In the genomic region with DNA sequence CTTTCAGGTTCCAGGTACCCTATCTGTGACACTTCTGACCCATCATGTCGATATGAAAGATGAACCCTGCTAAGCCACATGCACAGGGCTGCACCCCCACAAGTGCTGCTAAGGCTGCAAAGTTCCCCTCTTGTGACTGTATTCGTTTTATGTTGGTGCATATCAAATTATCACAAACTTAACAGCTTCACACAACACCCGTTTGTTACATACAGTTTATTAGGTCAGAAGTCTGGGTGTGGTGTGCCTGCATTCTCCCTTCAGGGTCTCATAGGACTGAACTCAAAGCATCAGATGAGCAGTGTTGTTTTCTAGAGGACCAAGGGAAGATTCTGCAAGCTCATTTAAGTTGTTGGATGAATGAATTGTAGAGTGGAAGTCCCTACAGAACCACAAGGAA, we compare ENCODE assay signal across 31 cellular contexts.
"Had no signal": no experiment of that assay in that cellular context is flagged by ENCODE, and none has a peak within 500 bp of the region (broad histone marks: within the 10 kb centered on the region; RNA-seq: fewer than 3 reads in every experiment).

No MANE protein-coding gene starts in this region.

- H3K36me3 Mint-ChIP-seq: naive thymus-derived CD4-positive, alpha-beta T cell; natural killer cell; stimulated activated memory B cell treated with anti-CD40 and anti-IgM and Interleukin-4, amounts not matched to agents 10 μg/mL and 1 μg/mL and 100 μg/mL, for 72 hours had no signal

- H3K4me1 Mint-ChIP-seq: natural killer cell; neural crest cell; stimulated activated memory B cell treated with anti-CD40 and anti-IgM and Interleukin-4, amounts not matched to agents 10 μg/mL and 1 μg/mL and 100 μg/mL, for 72 hours; stimulated activated naive CD8-positive, alpha-beta T cell treated with anti-CD3 and anti-CD28 coated beads, Interleukin-15, amount 100 ng/mL, for 72 hours had no signal

- H2AFZ ChIP-seq: parathyroid adenoma had no signal

- H3K36me3 ChIP-seq: neutrophil, ovary, right lobe of liver, sigmoid colon, suprapubic skin, tibial artery, transverse colon, upper lobe of right lung, uterus had no signal

- DNase-seq: naive thymus-derived CD4-positive, alpha-beta T cell; natural killer cell; nephron progenitor cell; nucleus accumbens; ovary; posterior cingulate gyrus; psoas muscle; right cardiac atrium; right lobe of liver; sigmoid colon; small intestine; stimulated activated CD4-positive, alpha-beta T cell treated with anti-CD3 and anti-CD28 coated beads, Interleukin-15, amount 100 ng/mL, for 24 hours; stimulated activated CD4-positive, alpha-beta T cell treated with anti-CD3 and anti-CD28 coated beads, Interleukin-2, amount 100 ng/mL, for 24 hours; stimulated activated CD4-positive, alpha-beta T cell treated with anti-CD3 and anti-CD28 coated beads, Interleukin-2, amount 100 ng/mL, for 48 hours; stimulated activated CD4-positive, alpha-beta T cell treated with anti-CD3 and anti-CD28 coated beads, Interleukin-4, amount 100 ng/mL, for 24 hours; stimulated activated naive CD4-positive, alpha-beta T cell; stimulated activated naive CD8-positive, alpha-beta T cell treated with anti-CD3 and anti-CD28 coated beads, Interleukin-15, amount 100 ng/mL, for 72 hours; stimulated activated naive CD8-positive, alpha-beta T cell treated with anti-CD3 and anti-CD28 coated beads, Interleukin-15, Interleukin-2, amounts not matched to agents 100 U/mL and 50 U/mL, for 24 hours; substantia nigra; testis; tibial artery; transverse colon; upper lobe of right lung; uterus had no signal

- H3K27me3 Mint-ChIP-seq: progenitor cell of endocrine pancreas; stimulated activated memory B cell treated with anti-CD40 and anti-IgM and Interleukin-4, amounts not matched to agents 10 μg/mL and 1 μg/mL and 100 μg/mL, for 72 hours; stimulated activated naive CD8-positive, alpha-beta T cell treated with anti-CD3 and anti-CD28 coated beads, Interleukin-15, amount 100 ng/mL, for 72 hours; type B pancreatic cell had no signal

- FAIRE-seq: small intestine had no signal

- H3K9ac ChIP-seq: parathyroid adenoma had no signal

- H3K4me3 ChIP-seq: ovary, psoas muscle, right lobe of liver, sigmoid colon, suprapubic skin, testis, tibial artery, transverse colon, upper lobe of right lung, uterus had no signal

- ATAC-seq: naive thymus-derived CD4-positive, alpha-beta T cell; natural killer cell; psoas muscle; right cardiac atrium; stimulated activated memory B cell treated with anti-CD40 and anti-IgM and Interleukin-4, amounts not matched to agents 10 μg/mL and 1 μg/mL and 100 μg/mL, for 72 hours; stimulated activated naive CD8-positive, alpha-beta T cell treated with anti-CD3 and anti-CD28 coated beads, Interleukin-15, amount 100 ng/mL, for 72 hours; stimulated activated naive CD8-positive, alpha-beta T cell treated with anti-CD3 and anti-CD28 coated beads, Interleukin-15, Interleukin-2, amounts not matched to agents 100 U/mL and 50 U/mL, for 24 hours; upper lobe of right lung had no signal

- H3K27ac Mint-ChIP-seq: naive thymus-derived CD4-positive, alpha-beta T cell; natural killer cell; nephron progenitor cell; progenitor cell of endocrine pancreas; stimulated activated memory B cell treated with anti-CD40 and anti-IgM and Interleukin-4, amounts not matched to agents 10 μg/mL and 1 μg/mL and 100 μg/mL, for 72 hours; stimulated activated naive CD8-positive, alpha-beta T cell treated with anti-CD3 and anti-CD28 coated beads, Interleukin-15, amount 100 ng/mL, for 72 hours; type B pancreatic cell had no signal

- H3K79me2 ChIP-seq: parathyroid adenoma had no signal

- H3K9me3 Mint-ChIP-seq: naive thymus-derived CD4-positive, alpha-beta T cell; natural killer cell; stimulated activated memory B cell treated with anti-CD40 and anti-IgM and Interleukin-4, amounts not matched to agents 10 μg/mL and 1 μg/mL and 100 μg/mL, for 72 hours; stimulated activated naive CD8-positive, alpha-beta T cell treated with anti-CD3 and anti-CD28 coated beads, Interleukin-15, amount 100 ng/mL, for 72 hours had no signal

- H3K27me3 ChIP-seq: ovary, right lobe of liver, sigmoid colon, suprapubic skin, testis, tibial artery, transverse colon, upper lobe of right lung, uterus had no signal

- H3K4me1 ChIP-seq: parathyroid adenoma, psoas muscle, right lobe of liver, sigmoid colon, testis, tibial artery, upper lobe of right lung, uterus had no signal

- H3K27ac ChIP-seq: neutrophil, ovary, parathyroid adenoma, psoas muscle, right lobe of liver, sigmoid colon, suprapubic skin, testis, tibial artery, transverse colon, upper lobe of right lung, uterus had no signal

- H3K4me3 Mint-ChIP-seq: naive thymus-derived CD4-positive, alpha-beta T cell; natural killer cell; nephron progenitor cell; neural crest cell; stimulated activated memory B cell treated with anti-CD40 and anti-IgM and Interleukin-4, amounts not matched to agents 10 μg/mL and 1 μg/mL and 100 μg/mL, for 72 hours; stimulated activated naive CD8-positive, alpha-beta T cell treated with anti-CD3 and anti-CD28 coated beads, Interleukin-15, amount 100 ng/mL, for 72 hours; type B pancreatic cell had no signal

- H3K9me3 ChIP-seq: neutrophil, ovary, psoas muscle, right lobe of liver, sigmoid colon, suprapubic skin, testis, tibial artery, transverse colon, upper lobe of right lung, uterus had no signal
